Comparison of ENCODE assay signal across 8 cellular contexts in genomic region chr17:18905226-18905625, GRCh38. TPM values are rescaled to one million over a fixed set of nuclear protein-coding genes. Genes with fewer than 3 reads are reported as not detected.
"Had no signal": no experiment of that assay in that cellular context is flagged by ENCODE, and none has a peak within 500 bp of the region (broad histone marks: within the 10 kb centered on the region; RNA-seq: fewer than 3 reads in every experiment).

No MANE protein-coding gene starts in this region.

- H3K27ac ChIP-seq: HL-60, KMS-11 had no signal

- ATAC-seq: GM23338, HepG2 had no signal

- DNase-seq: H9, HCEC 1CT, KBM-7 had no signal

RNA-seq across cellular contexts. Expression of gene SLC5A10, which starts 46.7 kb away (rescaled TPM):
- total RNA-seq: H9, HepG2, HT1080 had no signal
